Comparison of ENCODE assay signal across 5 cellular contexts in the genomic region with DNA sequence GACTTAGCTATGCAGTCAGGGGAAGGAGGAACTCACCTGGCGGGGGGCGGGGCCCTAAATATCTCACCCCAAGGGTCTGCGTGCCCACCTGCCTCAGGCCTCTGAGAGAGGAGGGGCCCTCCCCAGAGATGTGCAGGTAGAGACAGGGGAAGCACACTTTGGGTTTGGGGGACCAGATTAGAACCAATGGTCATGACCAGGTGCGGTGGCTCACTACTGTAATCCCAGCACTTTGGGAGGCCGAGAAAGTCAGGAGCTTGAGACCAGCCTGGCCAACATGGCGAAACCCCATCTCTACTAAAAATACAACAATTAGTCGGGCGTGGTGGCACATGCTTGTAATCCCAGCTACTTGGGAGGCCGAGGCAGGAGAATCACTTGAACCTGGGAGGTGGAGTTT.
A peak's percentile ranks its signal among the peaks of the same experiment; 100 is the strongest.
DNase-seq lines count a peak whose midpoint lies in the region; ATAC-seq and TF ChIP-seq lines count a peak whose summit lies in the region.
"Not testable (repeated sequence)": the region's sequence is repeated elsewhere in the genome, so short reads cannot be mapped to it uniquely, and the experiment has no call there.

No MANE protein-coding gene starts in this region.

- not testable (repeated sequence) for H3K27ac Mint-ChIP-seq in activated CD8-positive, alpha-beta memory T cell treated with anti-CD3 and anti-CD28 coated beads, Interleukin-2, amount 10 ng/mL, durations not matched to agents 7 days and 5 days

- DNase-seq in activated CD8-positive, alpha-beta memory T cell treated with anti-CD3 and anti-CD28 coated beads, Interleukin-2, amount 10 ng/mL, durations not matched to agents 7 days and 5 days = peak; percentile 7
- DNase-seq in ecto neural progenitor cell (ENCODE audit: low spot score) = peak; percentile 12
- DNase-seq in islet precursor cell = peak; percentile 34
- DNase-seq in spleen = peak; percentile 51
- peak; percentile 27 to 61 for DNase-seq in vagina (ENCODE audit: extremely low spot score in 2 of 2)

- H3K27me3 ChIP-seq in spleen (replicated peaks in 1 of 7) = peaks cover 0 to 48% (median 0%) of the 10 kb centered on the region in 7 donors
- H3K27me3 ChIP-seq in vagina = not testable (repeated sequence)

- H3K4me1 Mint-ChIP-seq in activated CD8-positive, alpha-beta memory T cell treated with anti-CD3 and anti-CD28 coated beads, Interleukin-2, amount 10 ng/mL, durations not matched to agents 7 days and 5 days = not testable (repeated sequence)

- not testable (repeated sequence) for H3K4me1 ChIP-seq in spleen, vagina

- not testable (repeated sequence) for TF ChIP-seq POLR2A in spleen (IDR thresholded peaks at IDR 0.05); vagina (IDR thresholded peaks at IDR 0.05)

- CTCF ChIA-PET in activated CD8-positive, alpha-beta memory T cell treated with anti-CD3 and anti-CD28 coated beads, Interleukin-2, amount 10 ng/mL, durations not matched to agents 7 days and 5 days (lab: Charles Lee) = not testable (repeated sequence)

- H3K27ac ChIP-seq in spleen, vagina: not testable (repeated sequence)

- intact Hi-C loops in spleen (cut with DNase I; ENCODE audit: low total_unique reads); vagina (cut with DNase I): not testable (repeated sequence)

- not testable (repeated sequence) for TF ChIP-seq CTCF in spleen (IDR thresholded peaks at IDR 0.05 in 8 of 11, conservative IDR thresholded peaks at IDR 0.05 in 3 of 11); vagina (IDR thresholded peaks at IDR 0.05)

- not testable (repeated sequence) for H3K27me3 Mint-ChIP-seq in activated CD8-positive, alpha-beta memory T cell treated with anti-CD3 and anti-CD28 coated beads, Interleukin-2, amount 10 ng/mL, durations not matched to agents 7 days and 5 days

- ATAC-seq in activated CD8-positive, alpha-beta memory T cell treated with anti-CD3 and anti-CD28 coated beads, Interleukin-2, amount 10 ng/mL, durations not matched to agents 7 days and 5 days = not testable (repeated sequence)

- 77 to 89% (median 78%) methylated on average over 9 of the region's 9 CpGs for WGBS in spleen, 5 donors

- H3K36me3 Mint-ChIP-seq in activated CD8-positive, alpha-beta memory T cell treated with anti-CD3 and anti-CD28 coated beads, Interleukin-2, amount 10 ng/mL, durations not matched to agents 7 days and 5 days = not testable (repeated sequence)

- not testable (repeated sequence) for H3K4me3 ChIP-seq in spleen, vagina

- not testable (repeated sequence) for H3K9me3 ChIP-seq in spleen, vagina

- H3K36me3 ChIP-seq in spleen, vagina: not testable (repeated sequence)

- H3K4me3 Mint-ChIP-seq in activated CD8-positive, alpha-beta memory T cell treated with anti-CD3 and anti-CD28 coated beads, Interleukin-2, amount 10 ng/mL, durations not matched to agents 7 days and 5 days = not testable (repeated sequence)

- not testable (repeated sequence) for H3K9me3 Mint-ChIP-seq in activated CD8-positive, alpha-beta memory T cell treated with anti-CD3 and anti-CD28 coated beads, Interleukin-2, amount 10 ng/mL, durations not matched to agents 7 days and 5 days (ENCODE audit: low read depth)
